16 cellular contexts compared by ENCODE assay signal in genomic region chr9:76692448-76693129, GRCh38.
DNase-seq lines count a peak whose midpoint lies in the region; ATAC-seq, FAIRE-seq and TF ChIP-seq lines count a peak whose summit lies in the region.
"Had no signal": no experiment of that assay in that cellular context is flagged by ENCODE, and none has a peak within 500 bp of the region (broad histone marks: within the 10 kb centered on the region; RNA-seq: fewer than 3 reads in every experiment).

No MANE protein-coding gene starts in this region.

- H3K27me3 Mint-ChIP-seq in mesothelial cell of epicardium (ENCODE audit: low read depth) = peaks cover 14% of the 10 kb centered on the region

- H3K4me3 ChIP-seq in left ventricle myocardium inferior (peak overlapping the region; percentile 39), K562 (no peak overlapping the region), colonic mucosa (no peak overlapping the region)

- H3K9me1 ChIP-seq in K562 (ENCODE audit: control insufficient read depth, insufficient read depth, low read length) = no peaks in the 10 kb centered on the region

- no TSS peak for BruUV-seq in K562 (replicated peaks; lab: Mats Ljungman, UMichigan)

- H3K27me3 ChIP-seq in left ventricle myocardium inferior (ENCODE audit: low read depth) (peaks cover 93% of the 10 kb centered on the region), K562 (ENCODE audit: control insufficient read depth in 2 of 2, insufficient read depth in 2 of 2, low read length in 2 of 2) (peaks cover 0 to 12% of the 10 kb centered on the region in 2 experiments; a peak in 2 of 5 replicates), colonic mucosa (no peaks in the 10 kb centered on the region)
- H3K27me3 ChIP-seq: pancreas had no signal

- in situ Hi-C loops in K562 (cut with MboI) = no loop called here

- intact Hi-C loops in left ventricle myocardium inferior (cut with micrococcal nuclease) (no loop called here), Right ventricle myocardium inferior (cut with DNase I) (no loop called here), K562 (cut with micrococcal nuclease) (no loop called here), colonic mucosa (cut with DNase I) (no loop called here)

- no peak overlapping the region for H3K9ac ChIP-seq in K562 (ENCODE audit: insufficient read depth in 1 of 2, low read depth in 2 of 2, low read length in 2 of 2)
- H3K9ac ChIP-seq in colonic mucosa (ENCODE audit: low read depth in 2 of 2, low read length in 2 of 2) = no peak overlapping the region

- POLR2A ChIA-PET in K562 (lab: Yijun Ruan, JAX) = interaction anchor here (1.5 kb wide), 1 partner anchor 8 kb away, joined by 4 read pairs; no protein-coding TSS in a partner anchor

- no peak for DNase-seq in left ventricle myocardium inferior
- no peak for DNase-seq in Right ventricle myocardium inferior (ENCODE audit: missing footprints)
- no peak for DNase-seq in K562 (ENCODE audit: extremely low read depth in 1 of 4, low spot score in 3 of 4)
- DNase-seq in mesothelial cell of epicardium (ENCODE audit: low spot score in 2 of 2, unreplicated experiment in 2 of 2) = no peak
- DNase-seq in putamen (ENCODE audit: low spot score) = no peak
- DNase-seq in colonic mucosa = no peak
- no peak for DNase-seq in ureter (ENCODE audit: low spot score)
- no peak for DNase-seq in activated CD4-positive, CD25-positive, alpha-beta regulatory T cell treated with anti-CD3 and anti-CD28 coated beads, Interleukin-2, amount 50 U/mL, for 72 hours
- DNase-seq: activated CD4-positive, alpha-beta T cell treated with anti-CD3 and anti-CD28 coated beads for 4 hours; activated gamma-delta T cell; DND-41; OCI-M1; pancreas; SW 1271 had no signal

- CTCF ChIA-PET in K562 (lab: Yijun Ruan, JAX; ENCODE audit: low intra/inter-chr PET ratio) = no interaction called here

- no peak overlapping the region for H2AFZ ChIP-seq in K562 (ENCODE audit: low read depth, low read length)

- H3K4me1 Mint-ChIP-seq in mesothelial cell of epicardium = peaks cover 11% of the 10 kb centered on the region

- H3K9me3 Mint-ChIP-seq in mesothelial cell of epicardium = no peaks in the 10 kb centered on the region

- no peak for TF ChIP-seq CTCF in left ventricle myocardium inferior (IDR thresholded peaks at IDR 0.05; ENCODE audit: borderline replicate concordance)
- no peak for TF ChIP-seq CTCF in K562 (IDR thresholded peaks at IDR 0.05 in 2 of 3, conservative IDR thresholded peaks at IDR 0.05 in 1 of 3; ENCODE audit: insufficient read depth in 2 of 3, low read depth in 1 of 3, low read length in 3 of 3)
- no peak for TF ChIP-seq CTCF in mesothelial cell of epicardium (IDR thresholded peaks at IDR 0.05; ENCODE audit: unreplicated experiment)
- TF ChIP-seq CTCF in colonic mucosa (IDR thresholded peaks at IDR 0.05) = no peak

- H3K36me3 ChIP-seq in left ventricle myocardium inferior (no peaks in the 10 kb centered on the region), K562 (ENCODE audit: control insufficient read depth, insufficient read depth, low read length) (no peaks in the 10 kb centered on the region), colonic mucosa (no peaks in the 10 kb centered on the region)
- H3K36me3 ChIP-seq: pancreas had no signal

- no peaks in the 10 kb centered on the region for H3K79me2 ChIP-seq in K562 (ENCODE audit: control insufficient read depth, insufficient read depth, low read length)

- H3K27ac Mint-ChIP-seq in mesothelial cell of epicardium = no peak overlapping the region

- ATAC-seq in Right ventricle myocardium inferior (no peak), K562 (no peak)

- H4K20me1 ChIP-seq in K562 (replicated peaks; ENCODE audit: control insufficient read depth, insufficient read depth, low read length) = no peaks in the 10 kb centered on the region

- 0 out of 2 replicates have a peak overlapping the region, but pooled peaks have one; percentile 62 for H3K4me2 ChIP-seq in K562 (ENCODE audit: insufficient read depth, low read length)

- no peak for TF ChIP-seq POLR2A in K562 (conservative IDR thresholded peaks at IDR 0.05)

- TF ChIP-seq RAD21 in K562 (CRISPR knock-in tag; conservative IDR thresholded peaks at IDR 0.05 in 1 of 2, IDR thresholded peaks at IDR 0.05 in 1 of 2) = no peak

- H3K9me3 ChIP-seq in left ventricle myocardium inferior (replicated peaks) = no peaks in the 10 kb centered on the region
- no peaks in the 10 kb centered on the region for H3K9me3 ChIP-seq in K562 (replicated peaks; ENCODE audit: control insufficient read depth, insufficient read depth, low read depth, low read length)
- no peaks in the 10 kb centered on the region for H3K9me3 ChIP-seq in colonic mucosa
- H3K9me3 ChIP-seq: pancreas had no signal

- no peak for TF ChIP-seq EP300 in K562 (IDR thresholded peaks at IDR 0.05; ENCODE audit: low read length)

- peaks cover 7% of the 10 kb centered on the region for H3K4me1 ChIP-seq in left ventricle myocardium inferior
- H3K4me1 ChIP-seq in K562 (replicated peaks in 1 of 2; ENCODE audit: control insufficient read depth in 2 of 2, insufficient read depth in 2 of 2, low read length in 2 of 2) = no peaks in the 10 kb centered on the region; a peak in 1 of 5 replicates
- H3K4me1 ChIP-seq in colonic mucosa = no peaks in the 10 kb centered on the region
- H3K4me1 ChIP-seq: pancreas had no signal

- peak overlapping the region; percentile 72 for H3K4me3 Mint-ChIP-seq in mesothelial cell of epicardium

- peak; percentile 52 for FAIRE-seq in K562 (lab: Jason Lieb, UNC)
- FAIRE-seq: pancreas, urothelium cell line had no signal

- WGBS in K562 (ENCODE audit: insufficient coverage, low coverage, missing lambda C conversion rate) = 3% methylated on average over 6 of the region's 9 CpGs

- no peak overlapping the region for H3K27ac ChIP-seq in left ventricle myocardium inferior (replicated peaks)
- H3K27ac ChIP-seq in K562 (ENCODE audit: extremely low read depth, low read depth, low read length) = no peak overlapping the region
- H3K27ac ChIP-seq in colonic mucosa = no peak overlapping the region
- H3K27ac ChIP-seq: epithelial cell of prostate, pancreas had no signal

- H3K36me3 Mint-ChIP-seq in mesothelial cell of epicardium = no peaks in the 10 kb centered on the region

TF ChIP-seq in K562, 482 proteins besides CTCF, POLR2A, EP300 and RAD21:
- TF ChIP-seq ZNF165 (CRISPR knock-in tag; IDR thresholded peaks at IDR 0.05; ENCODE audit: borderline replicate concordance) (no peak), KLF16 (IDR thresholded peaks at IDR 0.05) (no peak), ZBTB8A (IDR thresholded peaks at IDR 0.05; ENCODE audit: partially characterized antibody) (no peak), CBX5 (IDR thresholded peaks at IDR 0.05; ENCODE audit: borderline replicate concordance, low read depth) (no peak), BHLHE40 (IDR thresholded peaks at IDR 0.05; ENCODE audit: low read length) (peak; percentile 33; the same call in 1 of the 2 replicates)
